ENCODE assay signal across 23 cellular contexts in the genomic region with DNA sequence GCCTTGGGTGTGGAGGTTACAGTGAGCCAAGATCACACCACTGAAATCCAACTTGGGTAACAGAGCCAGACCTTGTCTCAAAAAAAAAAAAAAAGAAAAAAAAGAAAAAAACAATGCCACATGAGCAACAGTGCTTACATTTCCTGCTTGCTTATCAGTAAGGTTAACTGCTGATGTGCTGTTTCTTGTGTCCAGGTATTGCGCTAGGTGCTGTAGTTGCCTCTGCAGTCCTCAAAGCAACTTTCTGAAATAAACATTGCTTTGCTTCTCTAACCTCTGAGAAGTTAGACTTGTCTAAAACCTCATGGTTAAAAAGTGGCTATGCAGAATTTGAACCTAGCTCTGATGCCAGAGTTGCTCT. TPM values are rescaled to one million over a fixed set of nuclear protein-coding genes. Genes with fewer than 3 reads are reported as not detected.
A peak's percentile ranks its signal among the peaks of the same experiment; 100 is the strongest.
DNase-seq lines count a peak whose midpoint lies in the region; ATAC-seq and TF ChIP-seq lines count a peak whose summit lies in the region.
"Had no signal": no experiment of that assay in that cellular context is flagged by ENCODE, and none has a peak within 500 bp of the region (broad histone marks: within the 10 kb centered on the region; RNA-seq: fewer than 3 reads in every experiment).

No MANE protein-coding gene starts in this region.

- H3K27me3 ChIP-seq in heart right ventricle: no peaks in the 10 kb centered on the region
- no peaks in the 10 kb centered on the region for H3K27me3 ChIP-seq in gastroesophageal sphincter
- H3K27me3 ChIP-seq: ascending aorta had no signal

- H3K27me3 Mint-ChIP-seq in stimulated activated naive B cell treated with anti-CD40 and anti-IgM and Interleukin-4, amounts not matched to agents 10 μg/mL and 1 μg/mL and 100 μg/mL, for 72 hours: no peaks in the 10 kb centered on the region
- H3K27me3 Mint-ChIP-seq: CD4-positive, CD25-positive, alpha-beta regulatory T cell; effector memory CD8-positive, alpha-beta T cell; T-helper 17 cell had no signal

- no peak for TF ChIP-seq POLR2A in gastroesophageal sphincter (IDR thresholded peaks at IDR 0.05)

- H3K4me3 ChIP-seq in heart right ventricle (no peak overlapping the region), gastroesophageal sphincter (no peak overlapping the region)
- H3K4me3 ChIP-seq: A549, ascending aorta had no signal

- H3K27ac Mint-ChIP-seq in stimulated activated naive B cell treated with anti-CD40 and anti-IgM and Interleukin-4, amounts not matched to agents 10 μg/mL and 1 μg/mL and 100 μg/mL, for 72 hours: peak overlapping the region; percentile 83
- H3K27ac Mint-ChIP-seq: CD4-positive, CD25-positive, alpha-beta regulatory T cell; effector memory CD8-positive, alpha-beta T cell had no signal

- DNase-seq in heart right ventricle (no peak), Right ventricle myocardium inferior (ENCODE audit: missing footprints) (no peak), MV-4-11 (lab: John Stamatoyannopoulos, UW) (peak; percentile 52), NCI-H2196 treated with DMSO at 0.1 percent for 48 hours (lab: John Stamatoyannopoulos, UW; ENCODE audit: unreplicated experiment) (no peak)
- DNase-seq in stimulated activated naive B cell treated with anti-CD40 and anti-IgM and Interleukin-4, amounts not matched to agents 10 μg/mL and 1 μg/mL and 100 μg/mL, for 72 hours: no peak
- DNase-seq in stimulated activated CD4-positive, alpha-beta T cell treated with anti-CD3 and anti-CD28 coated beads, Interleukin-2, amount 100 ng/mL, for 48 hours: no peak
- DNase-seq: activated CD4-positive, alpha-beta T cell treated with anti-CD3 and anti-CD28 coated beads, Interleukin-2, amount 50 U/mL, for 48 hours; activated naive CD4-positive, alpha-beta T cell treated with anti-CD3 and anti-CD28 coated beads, Interleukin-2, amount 50 U/mL, for 16 hours; activated T-cell treated with anti-CD3 and anti-CD28 coated beads, Interleukin-2, amount 50 U/mL, for 4 hours; CD4-positive, CD25-positive, alpha-beta regulatory T cell; DMS153; effector memory CD8-positive, alpha-beta T cell; head of caudate nucleus; immature natural killer cell; NCI-H2107; NCI-H524; SHP77 treated with DMSO at 0.1 percent for 48 hours; T-helper 17 cell; WERI-Rb-1 had no signal

- intact Hi-C loops in heart right ventricle (cut with DNase I) (no loop called here), Right ventricle myocardium inferior (cut with DNase I) (no loop called here)

- H3K4me1 ChIP-seq in heart right ventricle: peaks cover 0 to 36% (median 10%) of the 10 kb centered on the region in 9 donors
- H3K4me1 ChIP-seq in gastroesophageal sphincter: peaks cover 0 to 72% (median 0%) of the 10 kb centered on the region in 3 donors
- H3K4me1 ChIP-seq: A549, ascending aorta had no signal

- H3K36me3 ChIP-seq in heart right ventricle (peaks cover 0 to 100% (median 46%) of the 10 kb centered on the region in 9 donors), gastroesophageal sphincter (peaks cover 0 to 91% of the 10 kb centered on the region in 2 donors)

- no peak for ATAC-seq in heart right ventricle
- no peak for ATAC-seq in Right ventricle myocardium inferior
- ATAC-seq in gastroesophageal sphincter: no peak
- no peak for ATAC-seq in stimulated activated naive B cell treated with anti-CD40 and anti-IgM and Interleukin-4, amounts not matched to agents 10 μg/mL and 1 μg/mL and 100 μg/mL, for 72 hours (replicated peaks)
- ATAC-seq in HG03159 (IDR thresholded peaks at IDR 0.05; ENCODE audit: unreplicated experiment): no peak
- ATAC-seq: activated T-cell treated with anti-CD3 and anti-CD28 coated beads, Interleukin-2, amount 50 U/mL, for 4 hours had no signal

- 98 to 100% methylated on average over 1 of the region's 1 CpG for WGBS in heart right ventricle, 2 donors
- WGBS in gastroesophageal sphincter (ENCODE audit: low coverage in 1 of 2), 2 donors: 94 to 100% methylated on average over 1 of the region's 1 CpG

- H3K9me3 ChIP-seq in heart right ventricle (no peaks in the 10 kb centered on the region), gastroesophageal sphincter (no peaks in the 10 kb centered on the region)
- H3K9me3 ChIP-seq: A549, ascending aorta had no signal

- H3K27ac ChIP-seq in heart right ventricle (peak overlapping the region in 9 of 10 donors; percentile 36 to 79 (median 61)), gastroesophageal sphincter (peak overlapping the region in 3 of 4 donors; percentile 78 to 82 (median 81))
- H3K27ac ChIP-seq: A549, ascending aorta, WERI-Rb-1 had no signal

- peaks cover 16 to 29% of the 10 kb centered on the region in 2 donors for H3K4me1 Mint-ChIP-seq in stimulated activated naive B cell treated with anti-CD40 and anti-IgM and Interleukin-4, amounts not matched to agents 10 μg/mL and 1 μg/mL and 100 μg/mL, for 72 hours

- TF ChIP-seq EP300 in gastroesophageal sphincter (IDR thresholded peaks at IDR 0.05): no peak

- H3K9me3 Mint-ChIP-seq in stimulated activated naive B cell treated with anti-CD40 and anti-IgM and Interleukin-4, amounts not matched to agents 10 μg/mL and 1 μg/mL and 100 μg/mL, for 72 hours: no peaks in the 10 kb centered on the region
- H3K9me3 Mint-ChIP-seq: activated T-cell treated with anti-CD3 and anti-CD28 coated beads, Interleukin-2, amount 50 U/mL, for 4 hours; CD4-positive, CD25-positive, alpha-beta regulatory T cell; effector memory CD8-positive, alpha-beta T cell had no signal

- peaks cover 48 to 74% of the 10 kb centered on the region in 2 donors for H3K36me3 Mint-ChIP-seq in stimulated activated naive B cell treated with anti-CD40 and anti-IgM and Interleukin-4, amounts not matched to agents 10 μg/mL and 1 μg/mL and 100 μg/mL, for 72 hours

- TF ChIP-seq CTCF in heart right ventricle (IDR thresholded peaks at IDR 0.05): no peak
- no peak for TF ChIP-seq CTCF in gastroesophageal sphincter (IDR thresholded peaks at IDR 0.05)

- H3K4me3 Mint-ChIP-seq in stimulated activated naive B cell treated with anti-CD40 and anti-IgM and Interleukin-4, amounts not matched to agents 10 μg/mL and 1 μg/mL and 100 μg/mL, for 72 hours: no peak overlapping the region
- H3K4me3 Mint-ChIP-seq: activated T-cell treated with anti-CD3 and anti-CD28 coated beads, Interleukin-2, amount 50 U/mL, for 4 hours; CD4-positive, CD25-positive, alpha-beta regulatory T cell; effector memory CD8-positive, alpha-beta T cell; immature natural killer cell; T-helper 17 cell had no signal

RNA-seq across cellular contexts. Expression of gene RNF34, which starts 24.7 kb away (rescaled TPM):
- 10 to 100 TPM; 21.6 to 37.9 (median 24.9) TPM for total RNA-seq in heart right ventricle
- polyA plus RNA-seq in heart right ventricle: 10 to 100 TPM; 18.9 to 19.3 TPM
- total RNA-seq in Right ventricle myocardium inferior: 19.5 TPM
- 10 to 100 TPM; 42.5 to 76.0 (median 56.3) TPM for total RNA-seq in gastroesophageal sphincter
